1 cellular context compared by ENCODE assay signal in the genomic region with DNA sequence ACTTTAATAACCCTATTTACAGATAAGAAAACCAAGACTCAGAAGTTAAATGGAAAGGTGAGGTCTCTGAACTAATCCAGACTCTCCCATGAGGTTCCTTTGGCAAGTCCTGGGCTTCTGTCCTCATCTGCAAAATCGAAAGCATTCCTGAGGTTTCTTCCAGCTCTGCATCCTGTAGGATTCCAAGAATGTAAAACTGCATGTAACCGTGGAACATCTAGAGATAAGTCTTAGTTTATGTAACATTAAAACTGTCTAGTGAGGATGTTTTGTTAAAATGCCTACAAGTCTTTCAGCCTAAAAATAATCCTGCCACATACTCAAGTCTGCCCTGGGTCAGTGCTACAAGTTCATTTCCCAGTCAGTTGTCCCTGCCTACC.
TF ChIP-seq lines count a peak whose summit lies in the region.

No MANE protein-coding gene starts in this region.

TF ChIP-seq in IMR-90, 13 proteins besides CTCF, POLR2A, EP300 and RAD21:
- no peak for TF ChIP-seq RFX5 (IDR thresholded peaks at IDR 0.05; ENCODE audit: low read depth, low read length)
- no peak for TF ChIP-seq CEBPB (IDR thresholded peaks at IDR 0.05; ENCODE audit: low read depth, low read length)
- no peak for TF ChIP-seq FOS (IDR thresholded peaks at IDR 0.05; ENCODE audit: low read depth, low read length)
- no peak for TF ChIP-seq NFE2L2 (IDR thresholded peaks at IDR 0.05; ENCODE audit: low read depth, low read length)
- no peak for TF ChIP-seq BHLHE40 (IDR thresholded peaks at IDR 0.05; ENCODE audit: low read depth, low read length)
- no peak for TF ChIP-seq RCOR1 (IDR thresholded peaks at IDR 0.05; ENCODE audit: insufficient replicate concordance, low read length)
